11 cellular contexts compared by ENCODE assay signal in genomic region chr10:113133497-113133896, GRCh38.
DNase-seq lines count a peak whose midpoint lies in the region; ATAC-seq and TF ChIP-seq lines count a peak whose summit lies in the region.
"Had no signal": no experiment of that assay in that cellular context is flagged by ENCODE, and none has a peak within 500 bp of the region (broad histone marks: within the 10 kb centered on the region; RNA-seq: fewer than 3 reads in every experiment).

No MANE protein-coding gene starts in this region.

- no peaks in the 10 kb centered on the region for H3K27me3 ChIP-seq in HUES48 (ENCODE audit: control insufficient read depth, insufficient read depth, low read length)
- H3K27me3 ChIP-seq: BE2C had no signal

- H3K9me3 ChIP-seq in HUES48 (ENCODE audit: control insufficient read depth, insufficient read depth, low read length), result no peaks in the 10 kb centered on the region
- H3K9me3 ChIP-seq: BE2C had no signal

- peak overlapping the region; percentile 44 for H3K27ac ChIP-seq in HUES48 (ENCODE audit: low read depth, low read length)

- ATAC-seq in stimulated activated naive CD8-positive, alpha-beta T cell treated with anti-CD3 and anti-CD28 coated beads, Interleukin-15, Interleukin-2, amounts not matched to agents 100 U/mL and 50 U/mL, for 24 hours, result no peak

- no peak for TF ChIP-seq CTCF in cardiac fibroblast (IDR thresholded peaks at IDR 0.05; ENCODE audit: low read depth, low read length)

- no peak overlapping the region for H3K4me3 ChIP-seq in HUES48 (ENCODE audit: low read depth, low read length)
- no peak overlapping the region for H3K4me3 ChIP-seq in cardiac fibroblast (replicated peaks in 1 of 2; ENCODE audit: low read depth in 2 of 2, low read length in 2 of 2)

- H3K4me1 ChIP-seq in HUES48 (ENCODE audit: control insufficient read depth, insufficient read depth, low read length), result peaks cover 90% of the 10 kb centered on the region

- H3K36me3 ChIP-seq in HUES48 (ENCODE audit: control insufficient read depth, insufficient read depth, low read length), result no peaks in the 10 kb centered on the region

- H3K9ac ChIP-seq in HUES48 (ENCODE audit: low read depth, low read length), result no peak overlapping the region; the same call in 1 of the 2 replicates

- DNase-seq in A172 (ENCODE audit: low spot score) (peak; percentile 32), cardiac fibroblast (ENCODE audit: low read depth in 2 of 2) (peak; percentile 48 to 74), myocyte (ENCODE audit: low read depth) (peak; percentile 50), NOMO-1 treated with dmso at 0.1 percent for 144 hours (lab: John Stamatoyannopoulos, UW; ENCODE audit: unreplicated experiment) (no peak), NCI-H2107 treated with DMSO at 0.1 percent for 48 hours (lab: John Stamatoyannopoulos, UW; ENCODE audit: unreplicated experiment) (no peak), glomerular visceral epithelial cell (ENCODE audit: extremely low spot score) (no peak)
- no peak for DNase-seq in stimulated activated naive CD8-positive, alpha-beta T cell treated with anti-CD3 and anti-CD28 coated beads, Interleukin-15, Interleukin-2, amounts not matched to agents 100 U/mL and 50 U/mL, for 24 hours
- DNase-seq: activated CD4-positive, alpha-beta T cell treated with anti-CD3 and anti-CD28 coated beads for 4 hours; NCI-H2171 had no signal

Comparison
In these comparisons a context has a peak if more than half of its experiments do, and no peak if none do; other contexts are left out.
1. DNase-seq: peak in A172 (single experiment), cardiac fibroblast (2 of 2) and myocyte (single experiment); none in NOMO-1 treated with dmso at 0.1 percent for 144 hours (single experiment), stimulated activated naive CD8-positive, alpha-beta T cell treated with anti-CD3 and anti-CD28 coated beads, Interleukin-15, Interleukin-2, amounts not matched to agents 100 U/mL and 50 U/mL, for 24 hours (single experiment), NCI-H2107 treated with DMSO at 0.1 percent for 48 hours (single experiment) and glomerular visceral epithelial cell (single experiment).